Comparison of ENCODE assay signal across 28 cellular contexts in genomic region chr9:70933318-70933717, GRCh38.
"Had no signal": no experiment of that assay in that cellular context is flagged by ENCODE, and none has a peak within 500 bp of the region (broad histone marks: within the 10 kb centered on the region; RNA-seq: fewer than 3 reads in every experiment).

No MANE protein-coding gene starts in this region.

- H3K79me2 ChIP-seq: hepatocyte had no signal

- H3K36me3 ChIP-seq: ascending aorta, gastroesophageal sphincter, left ventricle myocardium inferior, right lobe of liver, transverse colon had no signal

- H2AFZ ChIP-seq: hepatocyte had no signal

- H3K9me3 ChIP-seq: ascending aorta, gastroesophageal sphincter, left ventricle myocardium inferior, mucosa of descending colon, right lobe of liver, testis, transverse colon had no signal

- H3K27ac ChIP-seq: ascending aorta, gastroesophageal sphincter, hepatocyte, left ventricle myocardium inferior, right lobe of liver, testis, transverse colon, VCaP had no signal

- ATAC-seq: activated CD4-positive, CD25-positive, alpha-beta regulatory T cell treated with anti-CD3 and anti-CD28 coated beads, Interleukin-2, amount 50 U/mL, for 24 hours; effector memory CD8-positive, alpha-beta T cell; gastroesophageal sphincter; mucosa of descending colon; natural killer cell treated with Interleukin-12 subunit alpha and Interleukin-12 subunit beta and Interleukin-15 and Interleukin-18, amount 100 ng/mL, for 72 hours; right lobe of liver; stimulated activated naive CD8-positive, alpha-beta T cell treated with anti-CD3 and anti-CD28 coated beads, Interleukin-15, Interleukin-2, amounts not matched to agents 100 U/mL and 50 U/mL, for 24 hours had no signal

- H3K27me3 ChIP-seq: ascending aorta, gastroesophageal sphincter, hepatocyte, right lobe of liver, testis, transverse colon had no signal

- DNase-seq: activated CD4-positive, alpha-beta memory T cell treated with anti-CD3 and anti-CD28 coated beads for 36 hours; activated CD4-positive, alpha-beta T cell treated with anti-CD3 and anti-CD28 coated beads, Interleukin-2, amount 10 ng/mL, durations not matched to agents 24 days and 14 days; activated CD8-positive, alpha-beta memory T cell treated with anti-CD3 and anti-CD28 coated beads, Interleukin-2, amount 50 U/mL, for 4 hours; activated gamma-delta T cell; activated naive CD4-positive, alpha-beta T cell treated with anti-CD3 and anti-CD28 coated beads, Interleukin-2, amount 10 ng/mL, durations not matched to agents 7 days and 5 days; activated naive CD8-positive, alpha-beta T cell treated with anti-CD3 and anti-CD28 coated beads, Interleukin-2, amount 10 ng/mL, durations not matched to agents 7 days and 5 days; activated T-cell treated with anti-CD3 and anti-CD28 coated beads, Interleukin-2, amount 50 U/mL, for 1 hour; caudate nucleus; cortex of kidney; effector memory CD8-positive, alpha-beta T cell; erythroblast; islet precursor cell; left ventricle myocardium inferior; mucosa of descending colon; posterior cingulate gyrus; right lobe of liver; stimulated activated CD4-positive, alpha-beta T cell treated with anti-CD3 and anti-CD28 coated beads, Interleukin-4, amount 100 ng/mL, for 1 hour; stimulated activated naive CD8-positive, alpha-beta T cell treated with anti-CD3 and anti-CD28 coated beads, Interleukin-15, Interleukin-2, amounts not matched to agents 100 U/mL and 50 U/mL, for 24 hours; T-helper 9 cell; testis; transverse colon had no signal

- H3K4me1 ChIP-seq: gastroesophageal sphincter, left ventricle myocardium inferior, right lobe of liver, testis, transverse colon had no signal

- H3K4me2 ChIP-seq: hepatocyte had no signal

- H3K4me3 ChIP-seq: ascending aorta, gastroesophageal sphincter, hepatocyte, left ventricle myocardium inferior, lung, mucosa of descending colon, right lobe of liver, testis, transverse colon had no signal
